22 cellular contexts compared by ENCODE assay signal in the genomic region with DNA sequence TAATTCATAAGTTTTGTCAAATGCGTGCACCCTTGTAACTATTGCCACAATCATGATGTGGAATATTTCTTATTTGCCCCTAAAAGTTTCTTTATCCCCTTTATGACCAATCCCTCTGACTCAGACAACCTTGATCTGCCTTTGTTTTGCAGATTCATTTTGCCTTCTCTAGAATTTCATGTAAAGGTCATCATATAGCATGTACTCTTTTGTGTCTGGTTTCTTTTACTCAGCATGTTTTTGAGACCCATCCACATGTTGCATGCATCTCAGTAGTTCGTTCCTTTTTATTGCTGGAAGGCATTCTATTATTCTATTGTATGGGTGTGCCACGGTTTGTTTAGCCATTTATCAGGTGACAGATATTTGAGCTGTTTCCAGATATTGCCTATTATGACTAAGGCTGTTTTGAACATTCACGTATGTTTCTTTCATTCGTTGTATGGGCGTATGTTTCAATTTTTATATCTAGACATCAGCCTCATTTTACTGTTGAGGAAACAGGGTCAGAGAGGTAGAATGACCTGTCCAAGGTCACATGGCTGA.
"Had no signal": no experiment of that assay in that cellular context is flagged by ENCODE, and none has a peak within 500 bp of the region (broad histone marks: within the 10 kb centered on the region; RNA-seq: fewer than 3 reads in every experiment).

No MANE protein-coding gene starts in this region.

- H3K9me3 ChIP-seq: body of pancreas, prostate gland, right atrium auricular region, stomach, thoracic aorta, upper lobe of right lung had no signal

- H3K27ac Mint-ChIP-seq: activated CD4-positive, alpha-beta memory T cell treated with anti-CD3 and anti-CD28 coated beads, Interleukin-2, amount 10 ng/mL, durations not matched to agents 7 days and 5 days; activated CD8-positive, alpha-beta memory T cell treated with anti-CD3 and anti-CD28 coated beads, Interleukin-2, amount 10 ng/mL, durations not matched to agents 7 days and 5 days; activated naive CD8-positive, alpha-beta T cell; endodermal cell; immature natural killer cell; naive thymus-derived CD8-positive, alpha-beta T cell; stimulated activated effector memory CD8-positive, alpha-beta T cell treated with anti-CD3 and anti-CD28 coated beads, Interleukin-12 subunit alpha, Interleukin-12 subunit beta, amount 100 ng/mL, for 72 hours had no signal

- H3K27ac ChIP-seq: body of pancreas, prostate gland, right atrium auricular region, upper lobe of right lung had no signal

- H3K4me3 Mint-ChIP-seq: activated CD4-positive, alpha-beta memory T cell treated with anti-CD3 and anti-CD28 coated beads, Interleukin-2, amount 10 ng/mL, durations not matched to agents 7 days and 5 days; activated CD8-positive, alpha-beta memory T cell treated with anti-CD3 and anti-CD28 coated beads, Interleukin-2, amount 10 ng/mL, durations not matched to agents 7 days and 5 days; activated naive CD8-positive, alpha-beta T cell; endodermal cell; immature natural killer cell; naive thymus-derived CD8-positive, alpha-beta T cell; stimulated activated effector memory CD8-positive, alpha-beta T cell treated with anti-CD3 and anti-CD28 coated beads, Interleukin-12 subunit alpha, Interleukin-12 subunit beta, amount 100 ng/mL, for 72 hours had no signal

- H3K4me1 Mint-ChIP-seq: activated CD4-positive, alpha-beta memory T cell treated with anti-CD3 and anti-CD28 coated beads, Interleukin-2, amount 10 ng/mL, durations not matched to agents 7 days and 5 days; endodermal cell had no signal

- H3K9me3 Mint-ChIP-seq: activated CD4-positive, alpha-beta memory T cell treated with anti-CD3 and anti-CD28 coated beads, Interleukin-2, amount 10 ng/mL, durations not matched to agents 7 days and 5 days; endodermal cell; immature natural killer cell; naive thymus-derived CD8-positive, alpha-beta T cell; stimulated activated effector memory CD8-positive, alpha-beta T cell treated with anti-CD3 and anti-CD28 coated beads, Interleukin-12 subunit alpha, Interleukin-12 subunit beta, amount 100 ng/mL, for 72 hours had no signal

- H3K36me3 Mint-ChIP-seq: activated CD8-positive, alpha-beta memory T cell treated with anti-CD3 and anti-CD28 coated beads, Interleukin-2, amount 10 ng/mL, durations not matched to agents 7 days and 5 days; immature natural killer cell; naive thymus-derived CD8-positive, alpha-beta T cell; stimulated activated effector memory CD8-positive, alpha-beta T cell treated with anti-CD3 and anti-CD28 coated beads, Interleukin-12 subunit alpha, Interleukin-12 subunit beta, amount 100 ng/mL, for 72 hours had no signal

- ATAC-seq: activated CD8-positive, alpha-beta memory T cell treated with anti-CD3 and anti-CD28 coated beads, Interleukin-2, amount 10 ng/mL, durations not matched to agents 7 days and 5 days; body of pancreas; naive thymus-derived CD8-positive, alpha-beta T cell; stimulated activated effector memory CD8-positive, alpha-beta T cell treated with anti-CD3 and anti-CD28 coated beads, Interleukin-12 subunit alpha, Interleukin-12 subunit beta, amount 100 ng/mL, for 72 hours; upper lobe of right lung had no signal

- H3K4me3 ChIP-seq: body of pancreas, dorsolateral prefrontal cortex, prostate gland, right atrium auricular region, stomach, thoracic aorta, upper lobe of right lung had no signal

- H3K36me3 ChIP-seq: prostate gland, right atrium auricular region, stomach, thoracic aorta, upper lobe of right lung had no signal

- H3K27me3 Mint-ChIP-seq: activated CD4-positive, alpha-beta memory T cell treated with anti-CD3 and anti-CD28 coated beads, Interleukin-2, amount 10 ng/mL, durations not matched to agents 7 days and 5 days; activated naive CD8-positive, alpha-beta T cell had no signal

- H3K27me3 ChIP-seq: body of pancreas, dorsolateral prefrontal cortex, right atrium auricular region, stomach, upper lobe of right lung had no signal

- DNase-seq: activated CD4-positive, alpha-beta memory T cell treated with anti-CD3 and anti-CD28 coated beads, Interleukin-2, amount 10 ng/mL, durations not matched to agents 7 days and 5 days; activated CD4-positive, alpha-beta T cell treated with anti-CD3 and anti-CD28 coated beads for 48 hours; activated CD4-positive, CD25-positive, alpha-beta regulatory T cell; activated CD8-positive, alpha-beta memory T cell treated with anti-CD3 and anti-CD28 coated beads, Interleukin-2, amount 10 ng/mL, durations not matched to agents 7 days and 5 days; amygdala; body of pancreas; caudate nucleus; dorsolateral prefrontal cortex; endodermal cell; immature natural killer cell; kidney glomerular epithelial cell; naive thymus-derived CD8-positive, alpha-beta T cell; stimulated activated CD4-positive, alpha-beta T cell treated with anti-CD3 and anti-CD28 coated beads, Interleukin-4, amount 100 ng/mL, for 1 hour; stomach; T-helper 1 cell; T-helper 9 cell; upper lobe of right lung had no signal
